In genomic region chr6:36984581-36985383, GRCh38 we compare ENCODE assay signal across 8 cellular contexts. TPM values are rescaled to one million over a fixed set of nuclear protein-coding genes. Genes with fewer than 3 reads are reported as not detected.
A peak's percentile ranks its signal among the peaks of the same experiment; 100 is the strongest.
DNase-seq lines count a peak whose midpoint lies in the region; FAIRE-seq and TF ChIP-seq lines count a peak whose summit lies in the region.

No MANE protein-coding gene starts in this region.

- TF ChIP-seq CTCF in SU-DHL-6 (IDR thresholded peaks at IDR 0.05; ENCODE audit: insufficient read depth, low read length, poor library complexity, severe bottlenecking): no peak
- no peak for TF ChIP-seq CTCF in brain microvascular endothelial cell (IDR thresholded peaks at IDR 0.05; ENCODE audit: low read depth, low read length, missing control alignments)
- no peak for TF ChIP-seq CTCF in keratinocyte (optimal IDR thresholded peaks at IDR 0.05 in 1 of 3, IDR thresholded peaks at IDR 0.05 in 1 of 3, conservative IDR thresholded peaks at IDR 0.05 in 1 of 3; ENCODE audit: extremely low read depth in 1 of 3, insufficient read depth in 2 of 3, low read length in 3 of 3)

- H3K27me3 ChIP-seq in SU-DHL-6 (ENCODE audit: low read length) (no peaks in the 10 kb centered on the region), brain microvascular endothelial cell (replicated peaks) (no peaks in the 10 kb centered on the region), keratinocyte (ENCODE audit: control insufficient read depth, extremely low read depth, insufficient read depth, low read length) (peaks cover 3% of the 10 kb centered on the region)

- FAIRE-seq in keratinocyte (lab: Jason Lieb, UNC): no peak

- H3K79me2 ChIP-seq in SU-DHL-6 (ENCODE audit: insufficient read depth, low read length) (peaks cover 62% of the 10 kb centered on the region), keratinocyte (ENCODE audit: control insufficient read depth, insufficient read depth, low read length) (peaks cover 56% of the 10 kb centered on the region)

- H3K4me2 ChIP-seq in SU-DHL-6 (ENCODE audit: low read depth, low read length, poor library complexity, severe bottlenecking) (peak overlapping the region; percentile 65), keratinocyte (ENCODE audit: control insufficient read depth, extremely low read depth, insufficient read depth, low read depth, low read length) (peak overlapping the region; percentile 78)

- H2AFZ ChIP-seq in SU-DHL-6 (ENCODE audit: low read depth, low read length, severe bottlenecking) (no peak overlapping the region), keratinocyte (ENCODE audit: control insufficient read depth, low read length) (no peak overlapping the region)

- H3K9ac ChIP-seq in SU-DHL-6 (ENCODE audit: low read length): peak overlapping the region; percentile 96
- peak overlapping the region; percentile 82 for H3K9ac ChIP-seq in keratinocyte (ENCODE audit: control insufficient read depth, extremely low read depth, insufficient read depth, low read length)

- H3K36me3 ChIP-seq in SU-DHL-6 (ENCODE audit: low read length): no peaks in the 10 kb centered on the region
- H3K36me3 ChIP-seq in brain microvascular endothelial cell (replicated peaks): peaks cover 13% of the 10 kb centered on the region
- H3K36me3 ChIP-seq in keratinocyte (ENCODE audit: control insufficient read depth in 2 of 2, extremely low read depth in 1 of 2, insufficient read depth in 2 of 2, low read length in 2 of 2): peaks cover 0 to 10% of the 10 kb centered on the region in 2 experiments

- H4K20me1 ChIP-seq in SU-DHL-6 (ENCODE audit: low read depth, low read length) (peaks cover 17% of the 10 kb centered on the region; the same call in 1 of the 2 replicates), keratinocyte (ENCODE audit: control insufficient read depth, extremely low read depth, insufficient read depth, low read length) (peaks cover 22% of the 10 kb centered on the region)

- in situ Hi-C loops in brain microvascular endothelial cell (cut with HindIII; ENCODE audit: low pct_ligation_motif_present, low sequenced_read_pairs): no loop called here

- peaks cover 18% of the 10 kb centered on the region for H3K4me1 ChIP-seq in keratinocyte (ENCODE audit: control insufficient read depth, extremely low read depth, insufficient read depth, low read length)

- dilution Hi-C loops in keratinocyte (cut with MboI; ENCODE audit: extremely low pct_ligation_motif_present, low sequenced_read_pairs): no loop called here

- no peaks in the 10 kb centered on the region for H3K9me3 ChIP-seq in SU-DHL-6 (ENCODE audit: insufficient read depth, low read length)
- no peaks in the 10 kb centered on the region for H3K9me3 ChIP-seq in keratinocyte (ENCODE audit: control insufficient read depth, low read depth, low read length)

- H3K9me1 ChIP-seq in keratinocyte (ENCODE audit: control insufficient read depth, extremely low read depth, insufficient read depth, low read length): no peaks in the 10 kb centered on the region

- peak; percentile 24 to 48 for DNase-seq in activated CD8-positive, alpha-beta memory T cell treated with anti-CD3 and anti-CD28 coated beads for 1 hour (ENCODE audit: extremely low read depth in 1 of 2, low read depth in 1 of 2)
- no peak for DNase-seq in activated CD8-positive, alpha-beta memory T cell treated with anti-CD3 and anti-CD28 coated beads for 24 hours
- DNase-seq in brain microvascular endothelial cell: peak; percentile 64
- DNase-seq in keratinocyte (ENCODE audit: low read depth, low spot score): no peak
- peak; percentile 50 for DNase-seq in stimulated activated CD4-positive, alpha-beta T cell treated with anti-CD3 and anti-CD28 coated beads, Interleukin-4, amount 100 ng/mL, for 1 hour
- DNase-seq in inferior parietal cortex (ENCODE audit: extremely low spot score): no peak
- no peak for DNase-seq in Kasumi-1 (lab: John Stamatoyannopoulos, UW)

- H3K9me2 ChIP-seq in SU-DHL-6 (replicated peaks; ENCODE audit: insufficient read depth, low read length): no peaks in the 10 kb centered on the region

- H3F3A ChIP-seq in SU-DHL-6 (ENCODE audit: insufficient read depth): peaks cover 7% of the 10 kb centered on the region; the same call in 1 of the 2 replicates

- H3K4me3 ChIP-seq in SU-DHL-6 (ENCODE audit: insufficient read depth, low read length, poor library complexity, severe bottlenecking): peak overlapping the region; percentile 76
- H3K4me3 ChIP-seq in brain microvascular endothelial cell (ENCODE audit: low read depth, low read length): peak overlapping the region; percentile 98
- H3K4me3 ChIP-seq in keratinocyte (ENCODE audit: control insufficient read depth in 2 of 3, extremely low read depth in 1 of 3, insufficient read depth in 2 of 3, low read depth in 1 of 3, low read length in 3 of 3): peak overlapping the region; percentile 73 to 99 (median 81)

- H3K27ac ChIP-seq in SU-DHL-6 (ENCODE audit: low read depth, low read length) (peak overlapping the region; percentile 60), brain microvascular endothelial cell (peak overlapping the region; percentile 97), keratinocyte (ENCODE audit: control insufficient read depth, insufficient read depth, low read length) (peak overlapping the region; percentile 34)

RNA-seq across cellular contexts. Expression of gene MTCH1, which starts 1.2 kb away (rescaled TPM):
- 72.9 to 90.3 TPM (median 88.8 TPM) in 3 replicates for polyA plus RNA-seq in keratinocyte
- 23.7 TPM for polyA plus RNA-seq in keratinocyte (2011; ENCODE audit: low read depth)
- 88.9 and 119 TPM in 2 replicates for polyA plus RNA-seq in keratinocyte (2011; cell fraction: cytosol; rRNA removed)
- polyA plus RNA-seq in keratinocyte (2011; cell fraction: nucleus; rRNA removed): 76.4 and 84.0 TPM in 2 replicates
- polyA plus RNA-seq in keratinocyte (2012; ENCODE audit: low replicate concordance): 123 and 127 TPM in 2 replicates
- polyA minus RNA-seq in keratinocyte: 80.7 to 152 TPM (median 82.5 TPM) in 3 replicates
- polyA minus RNA-seq in keratinocyte (2011; cell fraction: cytosol; rRNA and poly(A)+ RNA removed): 74.4 TPM
- polyA minus RNA-seq in keratinocyte (2011; cell fraction: nucleus; rRNA and poly(A)+ RNA removed): 29.5 and 33.4 TPM in 2 replicates

RNA-seq across cellular contexts. Expression of gene FGD2, which starts 20.7 kb away (rescaled TPM):
- polyA plus RNA-seq in keratinocyte: 0.03 to 0.13 TPM (median 0.08 TPM) in 3 replicates
- 0.09 TPM for polyA plus RNA-seq in keratinocyte (2011; ENCODE audit: low read depth)
- polyA plus RNA-seq in keratinocyte (2011; cell fraction: cytosol; rRNA removed): 0.04 and 0.08 TPM in 2 replicates
- polyA plus RNA-seq in keratinocyte (2011; cell fraction: nucleus; rRNA removed): 0.09 and 0.23 TPM in 2 replicates
- polyA plus RNA-seq in keratinocyte (2012; ENCODE audit: low replicate concordance): 0.66 TPM in 1 of 2 replicates, not detected in the other
- 0.03 to 0.40 TPM (median 0.13 TPM) in 3 replicates for polyA minus RNA-seq in keratinocyte
- not detected for polyA minus RNA-seq in keratinocyte (2011; cell fraction: cytosol; rRNA and poly(A)+ RNA removed)
- polyA minus RNA-seq in keratinocyte (2011; cell fraction: nucleus; rRNA and poly(A)+ RNA removed): 0.16 and 0.32 TPM in 2 replicates

RNA-seq across cellular contexts. Expression of gene PI16, which starts 30.2 kb away (rescaled TPM):
- polyA plus RNA-seq in keratinocyte: not detected in 3 replicates
- not detected for polyA plus RNA-seq in keratinocyte (2011; ENCODE audit: low read depth)
- polyA plus RNA-seq in keratinocyte (2011; cell fraction: cytosol; rRNA removed): not detected in 2 replicates
- not detected in 2 replicates for polyA plus RNA-seq in keratinocyte (2011; cell fraction: nucleus; rRNA removed)
- not detected in 2 replicates for polyA plus RNA-seq in keratinocyte (2012; ENCODE audit: low replicate concordance)
- polyA minus RNA-seq in keratinocyte: not detected in 3 replicates
- polyA minus RNA-seq in keratinocyte (2011; cell fraction: cytosol; rRNA and poly(A)+ RNA removed): not detected
- polyA minus RNA-seq in keratinocyte (2011; cell fraction: nucleus; rRNA and poly(A)+ RNA removed): not detected in 2 replicates

Comparison
In these comparisons a context has a peak if more than half of its experiments do, and no peak if none do; other contexts are left out.
1. DNase-seq: peak in activated CD8-positive, alpha-beta memory T cell treated with anti-CD3 and anti-CD28 coated beads for 1 hour (2 of 2), brain microvascular endothelial cell (single experiment) and stimulated activated CD4-positive, alpha-beta T cell treated with anti-CD3 and anti-CD28 coated beads, Interleukin-4, amount 100 ng/mL, for 1 hour (single experiment); none in activated CD8-positive, alpha-beta memory T cell treated with anti-CD3 and anti-CD28 coated beads for 24 hours (single experiment), keratinocyte (single experiment), inferior parietal cortex (single experiment) and Kasumi-1 (0 of 2).
2. H3K27ac ChIP-seq: peak in every context shown above with its lines; median percentile 97 in brain microvascular endothelial cell; 60 in SU-DHL-6; 34 in keratinocyte.
3. Peak in every context shown above with its lines, with median percentiles within 50 percentile points of each other: H3K4me3 ChIP-seq.